3 cellular contexts compared by ENCODE assay signal in the genomic region with DNA sequence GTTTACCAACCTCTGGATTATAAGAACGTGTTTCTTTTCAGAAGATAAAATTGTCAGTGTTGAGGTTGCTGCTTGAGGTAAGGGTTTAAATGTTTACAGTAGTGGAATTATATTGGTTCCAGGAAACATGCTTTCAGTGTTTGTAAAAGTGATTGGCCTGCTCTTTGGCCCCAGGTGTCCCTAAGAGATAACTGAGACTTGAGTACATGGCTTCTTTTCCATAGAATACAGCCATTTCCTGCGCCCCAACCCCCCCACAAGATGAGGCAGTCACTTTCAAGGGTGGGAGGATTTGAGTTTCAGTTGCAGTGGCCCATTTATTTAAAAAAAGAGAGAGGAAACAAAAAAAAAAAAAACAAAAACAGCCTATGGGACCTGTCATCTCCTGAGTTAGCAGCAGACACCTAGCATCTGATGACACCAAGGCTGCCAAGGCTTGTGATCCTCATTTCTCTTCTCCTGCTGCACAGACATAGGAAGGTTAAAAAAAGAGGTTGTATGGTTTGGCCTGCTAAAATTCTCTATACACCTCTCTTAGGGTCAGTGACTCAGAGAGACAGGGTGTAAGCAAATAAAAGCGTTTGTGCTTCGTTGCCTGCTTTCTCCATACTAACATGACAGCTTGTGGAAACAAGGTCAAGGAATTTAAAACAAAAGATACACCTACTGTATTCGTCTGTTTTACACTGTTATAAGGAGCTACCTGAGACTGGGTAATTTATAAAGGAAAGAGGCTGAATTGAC.
TF ChIP-seq lines count a peak whose summit lies in the region.

No MANE protein-coding gene starts in this region.

TF ChIP-seq in liver, 16 proteins besides CTCF, POLR2A, EP300 and RAD21:
- TF ChIP-seq TAF1 (conservative IDR thresholded peaks at IDR 0.05) (no peak), NR2F2 (IDR thresholded peaks at IDR 0.05) (no peak), HNF4A (conservative IDR thresholded peaks at IDR 0.05) (peak in 1 of 2 donors; percentile 41), RXRA (IDR thresholded peaks at IDR 0.05) (peak in 1 of 2 donors; percentile 31), SP1 (IDR thresholded peaks at IDR 0.05) (peak; percentile 37), YY1 (IDR thresholded peaks at IDR 0.05) (no peak)
- TF ChIP-seq, protein P1, sequence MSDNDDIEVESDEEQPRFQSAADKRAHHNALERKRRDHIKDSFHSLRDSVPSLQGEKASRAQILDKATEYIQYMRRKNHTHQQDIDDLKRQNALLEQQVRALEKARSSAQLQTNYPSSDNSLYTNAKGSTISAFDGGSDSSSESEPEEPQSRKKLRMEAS (IDR thresholded peaks at IDR 0.05): no peak

TF ChIP-seq in HepG2, 621 proteins besides CTCF, POLR2A, EP300 and RAD21:
- no peak for TF ChIP-seq FLYWCH1 (CRISPR knock-in tag; IDR thresholded peaks at IDR 0.05)
- TF ChIP-seq DNMT1 (CRISPR knock-in tag; IDR thresholded peaks at IDR 0.05): no peak
- no peak for TF ChIP-seq ZNF510 (CRISPR knock-in tag; IDR thresholded peaks at IDR 0.05; ENCODE audit: low read depth)
- TF ChIP-seq ZFP37 (CRISPR knock-in tag; IDR thresholded peaks at IDR 0.05; ENCODE audit: borderline replicate concordance): no peak
- TF ChIP-seq HNF4G (IDR thresholded peaks at IDR 0.05; ENCODE audit: borderline replicate concordance, low read depth, low read length): no peak
- TF ChIP-seq HNF4G (CRISPR knock-in tag; IDR thresholded peaks at IDR 0.05; ENCODE audit: borderline replicate concordance, low read depth): no peak
- TF ChIP-seq, protein P2, sequence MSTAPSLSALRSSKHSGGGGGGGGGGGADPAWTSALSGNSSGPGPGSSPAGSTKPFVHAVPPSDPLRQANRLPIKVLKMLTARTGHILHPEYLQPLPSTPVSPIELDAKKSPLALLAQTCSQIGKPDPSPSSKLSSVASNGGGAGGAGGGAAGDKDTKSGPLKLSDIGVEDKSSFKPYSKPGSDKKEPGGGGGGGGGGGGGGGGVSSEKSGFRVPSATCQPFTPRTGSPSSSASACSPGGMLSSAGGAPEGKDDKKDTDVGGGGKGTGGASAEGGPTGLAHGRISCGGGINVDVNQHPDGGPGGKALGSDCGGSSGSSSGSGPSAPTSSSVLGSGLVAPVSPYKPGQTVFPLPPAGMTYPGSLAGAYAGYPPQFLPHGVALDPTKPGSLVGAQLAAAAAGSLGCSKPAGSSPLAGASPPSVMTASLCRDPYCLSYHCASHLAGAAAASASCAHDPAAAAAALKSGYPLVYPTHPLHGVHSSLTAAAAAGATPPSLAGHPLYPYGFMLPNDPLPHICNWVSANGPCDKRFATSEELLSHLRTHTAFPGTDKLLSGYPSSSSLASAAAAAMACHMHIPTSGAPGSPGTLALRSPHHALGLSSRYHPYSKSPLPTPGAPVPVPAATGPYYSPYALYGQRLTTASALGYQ (CRISPR knock-in tag; IDR thresholded peaks at IDR 0.05): no peak
- TF ChIP-seq PAF1 (CRISPR knock-in tag; IDR thresholded peaks at IDR 0.05): no peak
- TF ChIP-seq HMGA1 (CRISPR knock-in tag; conservative IDR thresholded peaks at IDR 0.05): no peak
- TF ChIP-seq U2AF1 (optimal IDR thresholded peaks at IDR 0.05; ENCODE audit: low read depth, low read length): no peak
- TF ChIP-seq CC2D1A (CRISPR knock-in tag; IDR thresholded peaks at IDR 0.05): no peak
- no peak for TF ChIP-seq KAT8 (CRISPR knock-in tag; IDR thresholded peaks at IDR 0.05)
- no peak for TF ChIP-seq FOXK2 (IDR thresholded peaks at IDR 0.05)
- TF ChIP-seq, protein P3, sequence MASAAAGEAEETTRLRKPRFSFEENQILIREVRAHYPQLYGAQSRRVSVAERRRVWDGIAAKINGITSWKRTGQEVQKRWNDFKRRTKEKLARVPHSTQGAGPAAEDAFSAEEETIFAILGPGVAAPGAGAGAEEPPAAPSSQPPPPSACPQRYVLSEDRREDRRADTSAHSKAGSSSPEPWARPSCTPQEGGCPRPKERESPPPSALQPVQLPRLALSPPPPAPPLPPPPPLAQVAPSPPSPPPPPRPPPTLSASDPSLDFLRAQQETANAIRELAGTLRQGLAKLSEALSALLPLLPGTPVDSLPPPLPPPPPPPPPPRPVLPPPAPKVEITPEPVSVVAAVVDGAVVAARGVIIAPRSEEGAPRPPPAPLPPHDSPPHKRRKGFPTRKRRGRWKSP (CRISPR knock-in tag; IDR thresholded peaks at IDR 0.05): no peak
- no peak for TF ChIP-seq SCMH1 (CRISPR knock-in tag; IDR thresholded peaks at IDR 0.05; ENCODE audit: borderline replicate concordance)
- no peak for TF ChIP-seq FOXC1 (CRISPR knock-in tag; IDR thresholded peaks at IDR 0.05; ENCODE audit: borderline replicate concordance)
- no peak for TF ChIP-seq ZNF703 (CRISPR knock-in tag; IDR thresholded peaks at IDR 0.05; ENCODE audit: borderline replicate concordance)
- TF ChIP-seq TEAD3 (CRISPR knock-in tag; optimal IDR thresholded peaks at IDR 0.05; ENCODE audit: borderline replicate concordance): no peak

TF ChIP-seq in WTC11, 78 proteins besides CTCF, POLR2A, EP300 and RAD21:
- TF ChIP-seq GTF2I (CRISPR knock-in tag; conservative IDR thresholded peaks at IDR 0.05) (no peak), RORB (CRISPR knock-in tag; IDR thresholded peaks at IDR 0.05) (no peak), PRRX2 (CRISPR knock-in tag; IDR thresholded peaks at IDR 0.05) (no peak), IRF2 (CRISPR knock-in tag; IDR thresholded peaks at IDR 0.05; ENCODE audit: borderline replicate concordance, low read depth) (no peak), CREM (CRISPR knock-in tag; IDR thresholded peaks at IDR 0.05) (no peak), NR1H2 (CRISPR knock-in tag; IDR thresholded peaks at IDR 0.05) (no peak), ZSCAN18 (CRISPR knock-in tag; IDR thresholded peaks at IDR 0.05) (no peak), FOXP4 (CRISPR knock-in tag; IDR thresholded peaks at IDR 0.05) (no peak), ZNF138 (CRISPR knock-in tag; conservative IDR thresholded peaks at IDR 0.05) (no peak), NFATC4 (CRISPR knock-in tag; IDR thresholded peaks at IDR 0.05) (no peak), TP53 (CRISPR knock-in tag; IDR thresholded peaks at IDR 0.05) (no peak), ESRRA (CRISPR knock-in tag; IDR thresholded peaks at IDR 0.05; ENCODE audit: borderline replicate concordance) (no peak)
- TF ChIP-seq, protein P4, sequence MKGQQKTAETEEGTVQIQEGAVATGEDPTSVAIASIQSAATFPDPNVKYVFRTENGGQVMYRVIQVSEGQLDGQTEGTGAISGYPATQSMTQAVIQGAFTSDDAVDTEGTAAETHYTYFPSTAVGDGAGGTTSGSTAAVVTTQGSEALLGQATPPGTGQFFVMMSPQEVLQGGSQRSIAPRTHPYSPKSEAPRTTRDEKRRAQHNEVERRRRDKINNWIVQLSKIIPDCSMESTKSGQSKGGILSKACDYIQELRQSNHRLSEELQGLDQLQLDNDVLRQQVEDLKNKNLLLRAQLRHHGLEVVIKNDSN (CRISPR knock-in tag; IDR thresholded peaks at IDR 0.05): no peak
